ENCODE assay signal across 8 cellular contexts in the genomic region with DNA sequence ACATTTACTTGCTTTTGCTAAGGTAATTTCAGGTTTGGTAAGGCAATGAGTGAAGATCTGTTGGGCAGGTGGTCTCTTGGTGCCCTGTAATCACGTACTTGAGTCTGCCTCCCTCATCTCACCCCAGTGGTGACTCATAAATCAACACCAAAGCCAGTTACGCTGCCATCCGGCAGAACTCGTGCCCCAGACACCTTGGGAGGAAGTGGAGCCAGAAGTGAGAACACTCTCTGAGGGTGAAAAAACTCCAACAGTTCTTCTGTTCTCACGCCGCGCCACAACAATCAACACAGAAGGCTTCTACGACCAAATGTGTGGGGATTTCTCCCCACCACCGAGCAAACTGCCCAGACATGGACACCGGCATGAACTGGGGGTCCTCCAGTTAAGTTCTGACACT.
DNase-seq lines count a peak whose midpoint lies in the region; ATAC-seq and TF ChIP-seq lines count a peak whose summit lies in the region.

No MANE protein-coding gene starts in this region.

- peak overlapping the region; percentile 99 for H3K27ac ChIP-seq in DND-41 (ENCODE audit: low read length)
- H3K27ac ChIP-seq in Peyer's patch = peak overlapping the region; percentile 71 to 81 (median 78)

- peak overlapping the region; percentile 49; the same call in 1 of the 2 replicates for H2AFZ ChIP-seq in DND-41 (ENCODE audit: low read depth, low read length)

- no peaks in the 10 kb centered on the region for H3K9me3 ChIP-seq in DND-41 (ENCODE audit: insufficient read depth, low read length, severe bottlenecking)
- H3K9me3 ChIP-seq in Peyer's patch = no peaks in the 10 kb centered on the region
- no peaks in the 10 kb centered on the region for H3K9me3 ChIP-seq in Caco-2

- BruUV-seq in Caco-2 (replicated peaks; lab: Mats Ljungman, UMichigan) = no TSS peak

- H3K4me1 ChIP-seq in DND-41 (ENCODE audit: insufficient read depth, low read length) (peaks cover 93% of the 10 kb centered on the region), Peyer's patch (peaks cover 0 to 28% (median 13%) of the 10 kb centered on the region in 4 donors), Caco-2 (peaks cover 25% of the 10 kb centered on the region)

- H3K4me2 ChIP-seq in DND-41 (ENCODE audit: insufficient read depth, low read length) = peak overlapping the region; percentile 61

- CTCF ChIA-PET in Caco-2 (lab: Charles Lee) = no interaction called here

- TF ChIP-seq POLR2A in Peyer's patch (IDR thresholded peaks at IDR 0.05) = peak in 1 of 2 donors; percentile 22

- H3K9ac ChIP-seq in DND-41 (ENCODE audit: low read depth, low read length) = peak overlapping the region; percentile 66

- H3K9me3 Mint-ChIP-seq in progenitor cell of endocrine pancreas (ENCODE audit: low read depth) = no peaks in the 10 kb centered on the region
- H3K9me3 Mint-ChIP-seq in Caco-2 (ENCODE audit: unreplicated experiment) = no peaks in the 10 kb centered on the region

- no peaks in the 10 kb centered on the region for H3K27me3 Mint-ChIP-seq in progenitor cell of endocrine pancreas
- no peaks in the 10 kb centered on the region for H3K27me3 Mint-ChIP-seq in Caco-2 (ENCODE audit: insufficient read depth, unreplicated experiment)

- H3K4me3 ChIP-seq in DND-41 (ENCODE audit: low read depth in 1 of 2, low read length in 2 of 2) = peak overlapping the region in 1 of 2 experiments; percentile 47; a peak in 1 of 4 replicates
- no peak overlapping the region for H3K4me3 ChIP-seq in Peyer's patch
- no peak overlapping the region for H3K4me3 ChIP-seq in Caco-2 (ENCODE audit: low read depth, low read length)

- peak overlapping the region; percentile 38 for H3K27ac Mint-ChIP-seq in progenitor cell of endocrine pancreas
- no peak overlapping the region for H3K27ac Mint-ChIP-seq in Caco-2 (ENCODE audit: unreplicated experiment)

- H3K27me3 ChIP-seq in DND-41 (ENCODE audit: insufficient read depth, low read length, poor library complexity) (no peaks in the 10 kb centered on the region), Peyer's patch (no peaks in the 10 kb centered on the region), Caco-2 (replicated peaks; ENCODE audit: control insufficient read depth, insufficient read depth, low read length) (no peaks in the 10 kb centered on the region)

- intact Hi-C loops in Caco-2 (cut with micrococcal nuclease; ENCODE audit: unreplicated experiment) = loop anchor here (2.0 to 5.0 kb wide), 2 partner anchors 117 to 156 kb away; no protein-coding TSS in a partner anchor

- H3K4me3 Mint-ChIP-seq in progenitor cell of endocrine pancreas (ENCODE audit: low read depth) (no peak overlapping the region), Caco-2 (ENCODE audit: unreplicated experiment) (no peak overlapping the region)

- H3K79me2 ChIP-seq in DND-41 (ENCODE audit: insufficient read depth, low read length) = peaks cover 6% of the 10 kb centered on the region

- POLR2A ChIA-PET in Caco-2 (lab: Charles Lee) = no interaction called here

- H4K20me1 ChIP-seq in DND-41 (ENCODE audit: insufficient read depth, low read length) = no peaks in the 10 kb centered on the region

- H3K4me1 Mint-ChIP-seq in progenitor cell of endocrine pancreas (ENCODE audit: low read depth) (peaks cover 20% of the 10 kb centered on the region), Caco-2 (ENCODE audit: low read depth, unreplicated experiment) (peaks cover 22% of the 10 kb centered on the region)

- ATAC-seq in DND-41 (ENCODE audit: insufficient read depth, low read depth) = peak; percentile 72
- peak; percentile 47 for ATAC-seq in HG02571 (IDR thresholded peaks at IDR 0.05; ENCODE audit: unreplicated experiment)

- no peaks in the 10 kb centered on the region for H3K36me3 ChIP-seq in DND-41 (ENCODE audit: insufficient read depth, low read length)
- no peaks in the 10 kb centered on the region for H3K36me3 ChIP-seq in Peyer's patch
- no peaks in the 10 kb centered on the region for H3K36me3 ChIP-seq in Caco-2 (ENCODE audit: control insufficient read depth, insufficient read depth, low read length)

- peak; percentile 47 for TF ChIP-seq CTCF in DND-41 (IDR thresholded peaks at IDR 0.05; ENCODE audit: borderline replicate concordance, extremely low read depth, low read length, poor library complexity, severe bottlenecking)
- TF ChIP-seq CTCF in Peyer's patch (IDR thresholded peaks at IDR 0.05) = no peak
- TF ChIP-seq CTCF in progenitor cell of endocrine pancreas (IDR thresholded peaks at IDR 0.05; ENCODE audit: unreplicated experiment) = no peak
- no peak for TF ChIP-seq CTCF in Caco-2 (IDR thresholded peaks at IDR 0.05; ENCODE audit: insufficient read depth in 1 of 2, low read depth in 1 of 2, low read length in 1 of 2, severe bottlenecking in 1 of 2, unreplicated experiment in 1 of 2)

- DNase-seq in DND-41 (peak; percentile 93), Peyer's patch (peak in 2 of 3 donors; percentile 80 to 88), progenitor cell of endocrine pancreas (ENCODE audit: low spot score, unreplicated experiment) (no peak), hippocampal formation (lab: John Stamatoyannopoulos, UW) (no peak), Caco-2 (no peak), SHP77 treated with DMSO at 0.1 percent for 48 hours (lab: John Stamatoyannopoulos, UW) (no peak)
- DNase-seq in activated naive CD4-positive, alpha-beta T cell treated with anti-CD3 and anti-CD28 coated beads, Interleukin-2, amount 50 U/mL, for 16 hours = peak; percentile 79

- H3K36me3 Mint-ChIP-seq in progenitor cell of endocrine pancreas (ENCODE audit: insufficient read depth) (no peaks in the 10 kb centered on the region), Caco-2 (ENCODE audit: insufficient read depth, unreplicated experiment) (peaks cover 5% of the 10 kb centered on the region)

Comparison
In these comparisons a context has a peak if more than half of its experiments do, and no peak if none do; other contexts are left out.
1. DNase-seq: peak in DND-41 (single experiment), Peyer's patch (2 of 3) and activated naive CD4-positive, alpha-beta T cell treated with anti-CD3 and anti-CD28 coated beads, Interleukin-2, amount 50 U/mL, for 16 hours (single experiment); none in progenitor cell of endocrine pancreas (single experiment), hippocampal formation (0 of 2), Caco-2 (0 of 2) and SHP77 treated with DMSO at 0.1 percent for 48 hours (single experiment).